7 cellular contexts compared by ENCODE assay signal in genomic region chr20:19583532-19584175, GRCh38.
A peak's percentile ranks its signal among the peaks of the same experiment; 100 is the strongest.
DNase-seq lines count a peak whose midpoint lies in the region; ATAC-seq and TF ChIP-seq lines count a peak whose summit lies in the region.

No MANE protein-coding gene starts in this region.

- ATAC-seq in GM18873 (IDR thresholded peaks at IDR 0.05; ENCODE audit: low FRiP score, unreplicated experiment), result no peak

- no peak overlapping the region for H3K4me2 ChIP-seq in smooth muscle cell

- no peaks in the 10 kb centered on the region for H3K36me3 ChIP-seq in GM06990 (ENCODE audit: control insufficient read depth, insufficient read depth, low read length)
- H3K36me3 ChIP-seq in NT2/D1 (ENCODE audit: insufficient read depth, insufficient read length, low read length), result no peaks in the 10 kb centered on the region
- no peaks in the 10 kb centered on the region for H3K36me3 ChIP-seq in iPS DF 6.9 (ENCODE audit: control insufficient read depth, insufficient read depth, low read length)
- no peaks in the 10 kb centered on the region for H3K36me3 ChIP-seq in smooth muscle cell (ENCODE audit: low read depth)

- no peaks in the 10 kb centered on the region for H4K20me1 ChIP-seq in smooth muscle cell (ENCODE audit: low read depth)

- peak; percentile 87 for TF ChIP-seq CTCF in GM06990 (IDR thresholded peaks at IDR 0.05; ENCODE audit: insufficient read depth, low read length, poor library complexity, severe bottlenecking)
- TF ChIP-seq CTCF in astrocyte of the spinal cord (IDR thresholded peaks at IDR 0.05; ENCODE audit: low read depth, low read length), result peak; percentile 84
- TF ChIP-seq CTCF in smooth muscle cell (IDR thresholded peaks at IDR 0.05; ENCODE audit: borderline replicate concordance, insufficient read depth, poor library complexity, severe bottlenecking), result peak; percentile 98

- WGBS in iPS DF 6.9 (ENCODE audit: insufficient coverage, insufficient read length), result no CpG with 5 or more reads among the region's 12 CpGs
- 37% methylated on average over 12 of the region's 12 CpGs for WGBS in smooth muscle cell (ENCODE audit: low lambda C conversion rate)

- H3K4me1 ChIP-seq in NT2/D1 (ENCODE audit: insufficient read depth, insufficient read length) (peaks cover 2% of the 10 kb centered on the region), iPS DF 6.9 (ENCODE audit: control insufficient read depth, insufficient read depth, low read length) (peaks cover 2% of the 10 kb centered on the region; the same call in 1 of the 2 replicates), smooth muscle cell (ENCODE audit: low read depth) (no peaks in the 10 kb centered on the region)

- H3K4me3 ChIP-seq in GM06990 (replicated peaks; ENCODE audit: low read depth, low read length) (no peak overlapping the region), NT2/D1 (ENCODE audit: insufficient read length, low read depth) (no peak overlapping the region), astrocyte of the spinal cord (ENCODE audit: low read depth, low read length) (no peak overlapping the region), iPS DF 6.9 (ENCODE audit: low read length) (no peak overlapping the region), smooth muscle cell (no peak overlapping the region)

- H3K9me3 ChIP-seq in NT2/D1 (ENCODE audit: insufficient read depth, low read length) (no peaks in the 10 kb centered on the region), iPS DF 6.9 (ENCODE audit: control insufficient read depth, insufficient read depth, low read length) (no peaks in the 10 kb centered on the region), smooth muscle cell (replicated peaks; ENCODE audit: low read depth) (no peaks in the 10 kb centered on the region)

- DNase-seq in GM06990 (ENCODE audit: extremely low read depth, insufficient read length) (peak; percentile 25), HK-2 (ENCODE audit: unreplicated experiment) (peak; percentile 65), NT2/D1 (ENCODE audit: low read depth, low spot score) (peak; percentile 61), astrocyte of the spinal cord (ENCODE audit: low read depth, low spot score) (peak; percentile 39), iPS DF 6.9 (ENCODE audit: low read depth, low spot score) (peak; percentile 63), smooth muscle cell (lab: John Stamatoyannopoulos, UW; ENCODE audit: unreplicated experiment) (peak; percentile 12)

- H3K27ac ChIP-seq in iPS DF 6.9 (ENCODE audit: low read length), result no peak overlapping the region
- no peak overlapping the region for H3K27ac ChIP-seq in smooth muscle cell (ENCODE audit: low read depth)

- no peaks in the 10 kb centered on the region for H3F3A ChIP-seq in smooth muscle cell (ENCODE audit: low read depth)

- no peak overlapping the region for H3K9ac ChIP-seq in NT2/D1 (ENCODE audit: insufficient read length, low read depth)
- no peak overlapping the region for H3K9ac ChIP-seq in smooth muscle cell (ENCODE audit: low read depth)

- in situ Hi-C loops in astrocyte of the spinal cord (cut with HindIII; ENCODE audit: low sequenced_read_pairs), result no loop called here

- H3K27me3 ChIP-seq in GM06990 (replicated peaks; ENCODE audit: control insufficient read depth, insufficient read depth, low read length) (no peaks in the 10 kb centered on the region; the same call in 1 of the 2 replicates), NT2/D1 (ENCODE audit: insufficient read depth, insufficient read length) (no peaks in the 10 kb centered on the region), iPS DF 6.9 (ENCODE audit: control insufficient read depth, insufficient read depth, low read length) (no peaks in the 10 kb centered on the region), smooth muscle cell (ENCODE audit: low read depth) (peaks cover 10% of the 10 kb centered on the region)

- no peak overlapping the region for H2AFZ ChIP-seq in smooth muscle cell (ENCODE audit: low read depth)

- no peaks in the 10 kb centered on the region for H3K79me2 ChIP-seq in smooth muscle cell (ENCODE audit: low read depth)

Comparison
In these comparisons a context has a peak if more than half of its experiments do, and no peak if none do; other contexts are left out.
1. DNase-seq: peak in every context shown above with its lines; median percentile 65 in HK-2; 63 in iPS DF 6.9; 61 in NT2/D1; 39 in astrocyte of the spinal cord; 25 in GM06990; 12 in smooth muscle cell.